ENCODE assay signal across 25 cellular contexts in genomic region chr10:77506517-77506916, GRCh38.
DNase-seq lines count a peak whose midpoint lies in the region; ATAC-seq and TF ChIP-seq lines count a peak whose summit lies in the region.
"Had no signal": no experiment of that assay in that cellular context is flagged by ENCODE, and none has a peak within 500 bp of the region (broad histone marks: within the 10 kb centered on the region; RNA-seq: fewer than 3 reads in every experiment).

No MANE protein-coding gene starts in this region.

- H3K36me3 Mint-ChIP-seq in chondrocyte (ENCODE audit: low read depth) = no peaks in the 10 kb centered on the region
- H3K36me3 Mint-ChIP-seq: CD4-positive, alpha-beta memory T cell; memory B cell; natural killer cell treated with Interleukin-12 subunit alpha and Interleukin-12 subunit beta and Interleukin-15 and Interleukin-18, amount 100 ng/mL, for 72 hours had no signal

- H3K4me3 ChIP-seq in thyroid gland (replicated peaks in 1 of 3) = no peak overlapping the region
- H3K4me3 ChIP-seq: dorsolateral prefrontal cortex, GM23338, heart left ventricle, tibial nerve had no signal

- H3K27ac Mint-ChIP-seq in chondrocyte (ENCODE audit: unreplicated experiment) = peak overlapping the region; percentile 87
- H3K27ac Mint-ChIP-seq: CD4-positive, alpha-beta memory T cell; GM23338; memory B cell; natural killer cell treated with Interleukin-12 subunit alpha and Interleukin-12 subunit beta and Interleukin-15 and Interleukin-18, amount 100 ng/mL, for 72 hours; T-helper 1 cell treated with Interleukin-12 subunit alpha and Interleukin-12 subunit beta and Interleukin-4 antibody, amounts not matched to agents 30 μg/mL and 1 μg/mL, for 36 hours had no signal

- DNase-seq in A172 (ENCODE audit: low spot score) (peak; percentile 55), LHCN-M2 (ENCODE audit: low read depth) (peak; percentile 63), chondrocyte (ENCODE audit: low spot score) (no peak), kidney tubule cell (ENCODE audit: low spot score) (peak; percentile 43), thyroid gland (no peak)
- no peak for DNase-seq in effector CD8-positive, alpha-beta T cell (lab: John Stamatoyannopoulos, UW)
- DNase-seq: activated CD4-positive, alpha-beta T cell treated with anti-CD3 and anti-CD28 coated beads, Interleukin-2, amount 50 U/mL, for 4 hours; activated naive CD4-positive, alpha-beta T cell treated with Interleukin-2 at 50 U/mL for 16 hours; activated T-cell treated with anti-CD3 and anti-CD28 coated beads for 4 hours; CD4-positive, alpha-beta memory T cell; DMS79; dorsolateral prefrontal cortex; erythroblast; heart left ventricle; NCI-H187; NCI-H345; SHP77 treated with DMSO at 0.1 percent for 48 hours; WERI-Rb-1 had no signal

- H3K27ac ChIP-seq in thyroid gland = no peak overlapping the region
- H3K27ac ChIP-seq: tibial nerve, WERI-Rb-1 had no signal

- intact Hi-C loops in thyroid gland (cut with DNase I) = no loop called here

- TF ChIP-seq POLR2A in thyroid gland (IDR thresholded peaks at IDR 0.05) = no peak

- no peaks in the 10 kb centered on the region for H3K36me3 ChIP-seq in thyroid gland
- H3K36me3 ChIP-seq: heart left ventricle, tibial nerve, WERI-Rb-1 had no signal

- no peaks in the 10 kb centered on the region for H3K27me3 ChIP-seq in thyroid gland
- H3K27me3 ChIP-seq: dorsolateral prefrontal cortex, tibial nerve had no signal

- no peaks in the 10 kb centered on the region for H3K9me3 ChIP-seq in thyroid gland
- H3K9me3 ChIP-seq: heart left ventricle, tibial nerve had no signal

- H3K4me1 Mint-ChIP-seq in chondrocyte (ENCODE audit: low read depth) = peaks cover 66% of the 10 kb centered on the region
- H3K4me1 Mint-ChIP-seq: CD4-positive, alpha-beta memory T cell; memory B cell had no signal

- 91 to 94% methylated on average over 2 of the region's 2 CpGs for WGBS in thyroid gland, 2 donors

- peaks cover 4% of the 10 kb centered on the region for H3K9me3 Mint-ChIP-seq in chondrocyte (ENCODE audit: low read depth)
- H3K9me3 Mint-ChIP-seq: CD4-positive, alpha-beta memory T cell; GM23338; memory B cell; natural killer cell treated with Interleukin-12 subunit alpha and Interleukin-12 subunit beta and Interleukin-15 and Interleukin-18, amount 100 ng/mL, for 72 hours; T-helper 1 cell treated with Interleukin-12 subunit alpha and Interleukin-12 subunit beta and Interleukin-4 antibody, amounts not matched to agents 30 μg/mL and 1 μg/mL, for 36 hours had no signal

- no peaks in the 10 kb centered on the region for H3K27me3 Mint-ChIP-seq in chondrocyte (ENCODE audit: low read depth)

- TF ChIP-seq CTCF in chondrocyte (IDR thresholded peaks at IDR 0.05) = no peak
- TF ChIP-seq CTCF in thyroid gland (IDR thresholded peaks at IDR 0.05) = no peak

- no peaks in the 10 kb centered on the region for H3K4me1 ChIP-seq in thyroid gland

- ATAC-seq in GM18502 (IDR thresholded peaks at IDR 0.05; ENCODE audit: poor library complexity, unreplicated experiment) = no peak
- no peak for ATAC-seq in GM19324 (IDR thresholded peaks at IDR 0.05; ENCODE audit: low FRiP score, unreplicated experiment)
- ATAC-seq: GM23338; natural killer cell treated with Interleukin-12 subunit alpha and Interleukin-12 subunit beta and Interleukin-15 and Interleukin-18, amount 100 ng/mL, for 72 hours had no signal

- H3K4me3 Mint-ChIP-seq in chondrocyte (ENCODE audit: unreplicated experiment) = no peak overlapping the region
- H3K4me3 Mint-ChIP-seq: CD4-positive, alpha-beta memory T cell; GM23338; memory B cell; natural killer cell treated with Interleukin-12 subunit alpha and Interleukin-12 subunit beta and Interleukin-15 and Interleukin-18, amount 100 ng/mL, for 72 hours; T-helper 1 cell treated with Interleukin-12 subunit alpha and Interleukin-12 subunit beta and Interleukin-4 antibody, amounts not matched to agents 30 μg/mL and 1 μg/mL, for 36 hours had no signal

Comparison
In these comparisons a context has a peak if more than half of its experiments do, and no peak if none do; other contexts are left out.
1. DNase-seq: peak in A172 (single experiment), LHCN-M2 (single experiment) and kidney tubule cell (single experiment); none in chondrocyte (single experiment), effector CD8-positive, alpha-beta T cell (single experiment) and thyroid gland (0 of 2).